ENCODE assay signal across 9 cellular contexts in genomic region chr1:224358288-224358687, GRCh38. TPM values are rescaled to one million over a fixed set of nuclear protein-coding genes. Genes with fewer than 3 reads are reported as not detected.
A peak's percentile ranks its signal among the peaks of the same experiment; 100 is the strongest.
DNase-seq lines count a peak whose midpoint lies in the region; FAIRE-seq and TF ChIP-seq lines count a peak whose summit lies in the region.
"Had no signal": no experiment of that assay in that cellular context is flagged by ENCODE, and none has a peak within 500 bp of the region (broad histone marks: within the 10 kb centered on the region; RNA-seq: fewer than 3 reads in every experiment).

No MANE protein-coding gene starts in this region.

- no peak for FAIRE-seq in endothelial cell of umbilical vein (lab: Jason Lieb, UNC)
- no peak for FAIRE-seq in frontal cortex (lab: Jason Lieb, UNC)
- FAIRE-seq: TTC549 had no signal

- H3K14ac ChIP-seq in trophoblast cell (ENCODE audit: low read length) = no peak overlapping the region

- WGBS in trophoblast cell (ENCODE audit: extremely low coverage, insufficient coverage, insufficient read length) = no CpG with 5 or more reads among the region's 4 CpGs
- 46% methylated on average over 4 of the region's 4 CpGs for WGBS in prostate gland

- no TSS peak for BruUV-seq in endothelial cell of umbilical vein (replicated peaks; lab: Mats Ljungman, UMichigan)

- H3K79me1 ChIP-seq in trophoblast cell (ENCODE audit: low read length) = peaks cover 6% of the 10 kb centered on the region

- no peaks in the 10 kb centered on the region for H4K20me1 ChIP-seq in DOHH2 (ENCODE audit: control insufficient read depth, insufficient read depth, low read depth, low read length)
- no peaks in the 10 kb centered on the region for H4K20me1 ChIP-seq in endothelial cell of umbilical vein (replicated peaks; ENCODE audit: control insufficient read depth, extremely low read depth, insufficient read depth, low read length)

- H2BK12ac ChIP-seq in trophoblast cell (ENCODE audit: low read length) = no peak overlapping the region

- POLR2A ChIA-PET in endothelial cell of umbilical vein (lab: Charles Lee) = no interaction called here

- no peak overlapping the region for H2AK5ac ChIP-seq in trophoblast cell (ENCODE audit: low read length)

- H3K27me3 ChIP-seq in DOHH2 (ENCODE audit: control insufficient read depth, low read length) (no peaks in the 10 kb centered on the region), endothelial cell of umbilical vein (ENCODE audit: control insufficient read depth in 2 of 2, insufficient read depth in 2 of 2, low read length in 2 of 2) (no peaks in the 10 kb centered on the region), trophoblast cell (ENCODE audit: insufficient read depth, low read length) (no peaks in the 10 kb centered on the region), prostate gland (replicated peaks; ENCODE audit: insufficient read depth) (no peaks in the 10 kb centered on the region)

- TF ChIP-seq CTCF in DOHH2 (IDR thresholded peaks at IDR 0.05; ENCODE audit: low read depth, low read length, poor library complexity, severe bottlenecking) (no peak), endothelial cell of umbilical vein (IDR thresholded peaks at IDR 0.05; ENCODE audit: extremely low read depth in 1 of 2, insufficient read depth in 1 of 2, low read depth in 1 of 2, low read length in 2 of 2) (no peak), prostate gland (IDR thresholded peaks at IDR 0.05) (no peak)

- no peaks in the 10 kb centered on the region for H3K9me2 ChIP-seq in DOHH2 (replicated peaks; ENCODE audit: control insufficient read depth, low read length)

- H3K23ac ChIP-seq in trophoblast cell (ENCODE audit: low read length) = no peak overlapping the region

- H2AFZ ChIP-seq in endothelial cell of umbilical vein (ENCODE audit: low read depth, low read length) (no peak overlapping the region), trophoblast cell (ENCODE audit: insufficient read depth, low read length, poor library complexity) (no peak overlapping the region)

- peaks cover 54% of the 10 kb centered on the region for H3K79me2 ChIP-seq in DOHH2 (ENCODE audit: control insufficient read depth, low read length)
- H3K79me2 ChIP-seq in endothelial cell of umbilical vein (ENCODE audit: control insufficient read depth, insufficient read depth, low read length) = peaks cover 59% of the 10 kb centered on the region
- peaks cover 7% of the 10 kb centered on the region for H3K79me2 ChIP-seq in trophoblast cell (ENCODE audit: control insufficient read depth, insufficient read depth, low read length, poor library complexity)

- no peaks in the 10 kb centered on the region for H3F3A ChIP-seq in DOHH2 (ENCODE audit: control insufficient read depth, insufficient read depth)

- no peak overlapping the region for H3K27ac ChIP-seq in DOHH2 (ENCODE audit: low read depth, low read length)
- no peak overlapping the region for H3K27ac ChIP-seq in endothelial cell of umbilical vein (ENCODE audit: insufficient read depth, low read depth, low read length)
- H3K27ac ChIP-seq in trophoblast cell (ENCODE audit: low read depth, low read length) = no peak overlapping the region
- H3K27ac ChIP-seq in prostate gland = no peak overlapping the region

- no peak overlapping the region for H4K12ac ChIP-seq in trophoblast cell (ENCODE audit: low read depth, low read length)

- H3K9me1 ChIP-seq in endothelial cell of umbilical vein (replicated peaks; ENCODE audit: control insufficient read depth, extremely low read depth, insufficient read depth, low read length) = no peaks in the 10 kb centered on the region

- peak overlapping the region; percentile 91 for H3K4me2 ChIP-seq in DOHH2 (ENCODE audit: low read length)
- H3K4me2 ChIP-seq in endothelial cell of umbilical vein (ENCODE audit: insufficient read depth, low read length) = peak overlapping the region; percentile 90
- H3K4me2 ChIP-seq in trophoblast cell (ENCODE audit: low read length) = peak overlapping the region; percentile 79

- H3K4me3 ChIP-seq in DOHH2 (ENCODE audit: low read length) = peak overlapping the region; percentile 77
- H3K4me3 ChIP-seq in endothelial cell of umbilical vein (replicated peaks in 1 of 3; ENCODE audit: insufficient read depth in 1 of 3, low read depth in 1 of 3, low read length in 3 of 3) = peak overlapping the region in 1 of 3 experiments; percentile 71
- H3K4me3 ChIP-seq in trophoblast cell (ENCODE audit: low read depth, low read length) = no peak overlapping the region
- H3K4me3 ChIP-seq in prostate gland = no peak overlapping the region

- H4K91ac ChIP-seq in trophoblast cell (ENCODE audit: low read depth, low read length) = no peak overlapping the region

- DNase-seq in OCI-M1 (lab: John Stamatoyannopoulos, UW) (peak; percentile 56), endothelial cell of umbilical vein (ENCODE audit: low read depth, low spot score) (no peak), trophoblast cell (no peak), frontal cortex (ENCODE audit: low spot score in 2 of 2) (no peak), activated gamma-delta T cell treated with Interleukin-2 at 50 U/mL for 16 hours (no peak), DMS153 treated with DMSO at 0.1 percent for 48 hours (lab: John Stamatoyannopoulos, UW; ENCODE audit: unreplicated experiment) (no peak), prostate gland (ENCODE audit: low spot score) (no peak)

- no peak overlapping the region for H2BK5ac ChIP-seq in trophoblast cell (ENCODE audit: low read depth, low read length, poor library complexity)

- H4K8ac ChIP-seq in trophoblast cell (ENCODE audit: low read depth, low read length) = no peak overlapping the region

- H3K36me3 ChIP-seq in DOHH2 (ENCODE audit: control insufficient read depth, low read length) = no peaks in the 10 kb centered on the region
- no peaks in the 10 kb centered on the region for H3K36me3 ChIP-seq in endothelial cell of umbilical vein (ENCODE audit: control insufficient read depth in 2 of 2, extremely low read depth in 1 of 2, insufficient read depth in 2 of 2, low read length in 2 of 2)
- H3K36me3 ChIP-seq in trophoblast cell (ENCODE audit: control insufficient read depth in 1 of 2, insufficient read depth in 2 of 2, low read length in 2 of 2) = peaks cover 0 to 5% of the 10 kb centered on the region in 2 experiments
- H3K36me3 ChIP-seq in prostate gland = no peaks in the 10 kb centered on the region

- intact Hi-C loops in endothelial cell of umbilical vein (cut with micrococcal nuclease) (loop anchor here (5.0 kb wide), 2 partner anchors 74 to 99 kb away; partner anchors contain the start of gene WDR26), prostate gland (cut with DNase I) (loop anchor here (10.0 kb wide), 1 partner anchor 97 kb away; no protein-coding TSS in a partner anchor)

- H3K4me1 ChIP-seq in DOHH2 (ENCODE audit: control insufficient read depth, low read length) = peaks cover 16% of the 10 kb centered on the region
- peaks cover 10% of the 10 kb centered on the region for H3K4me1 ChIP-seq in endothelial cell of umbilical vein (ENCODE audit: control insufficient read depth, extremely low read depth, insufficient read depth, low read length)
- no peaks in the 10 kb centered on the region for H3K4me1 ChIP-seq in trophoblast cell (ENCODE audit: control insufficient read depth in 1 of 2, insufficient read depth in 2 of 2, low read length in 2 of 2)
- no peaks in the 10 kb centered on the region for H3K4me1 ChIP-seq in prostate gland (replicated peaks)

- dilution Hi-C loops in endothelial cell of umbilical vein (cut with MboI; ENCODE audit: extremely low pct_ligation_motif_present, low sequenced_read_pairs) = no loop called here

- TF ChIP-seq POLR2A in endothelial cell of umbilical vein (IDR thresholded peaks at IDR 0.05; ENCODE audit: low read depth, low read length) (no peak), prostate gland (IDR thresholded peaks at IDR 0.05) (no peak)

- H3K9ac ChIP-seq in endothelial cell of umbilical vein (replicated peaks; ENCODE audit: extremely low read depth, insufficient read depth, low read length) (no peak overlapping the region), trophoblast cell (ENCODE audit: low read length) (no peak overlapping the region)

- H3K4ac ChIP-seq in trophoblast cell (ENCODE audit: low read depth, low read length) = peak overlapping the region; percentile 3

- H3K9me3 ChIP-seq in DOHH2 (ENCODE audit: control insufficient read depth, insufficient read depth, low read length) (no peaks in the 10 kb centered on the region), endothelial cell of umbilical vein (replicated peaks; ENCODE audit: control insufficient read depth, insufficient read depth, low read length) (no peaks in the 10 kb centered on the region), trophoblast cell (ENCODE audit: insufficient read depth, low read depth, low read length) (no peaks in the 10 kb centered on the region), prostate gland (no peaks in the 10 kb centered on the region)

- CTCF ChIA-PET in endothelial cell of umbilical vein (lab: Charles Lee) = interaction anchor here (1.6 to 2.0 kb wide), 2 partner anchors 25 to 242 kb away, joined by 5 to 10 read pairs; no protein-coding TSS in a partner anchor

- no peak overlapping the region for H3K18ac ChIP-seq in trophoblast cell (ENCODE audit: low read length)

- H2BK120ac ChIP-seq in trophoblast cell (ENCODE audit: insufficient read depth, low read length, poor library complexity) = no peak overlapping the region

RNA-seq across cellular contexts. Expression of gene CNIH4, which starts 1.6 kb away (rescaled TPM):
- total RNA-seq in endothelial cell of umbilical vein = 74.9 and 84.8 TPM in 2 replicates
- polyA plus RNA-seq in endothelial cell of umbilical vein = 106 and 118 TPM in 2 replicates
- polyA plus RNA-seq in endothelial cell of umbilical vein (2011; cell fraction: cytosol; rRNA removed) = 53.5 and 60.5 TPM in 2 replicates
- polyA plus RNA-seq in endothelial cell of umbilical vein (2011; cell fraction: nucleus; rRNA removed) = 26.8 and 32.4 TPM in 2 replicates
- 104 and 118 TPM in 2 replicates for polyA plus RNA-seq in endothelial cell of umbilical vein (2012)
- 84.4 and 106 TPM in 2 replicates for polyA minus RNA-seq in endothelial cell of umbilical vein
- 10.7 TPM for polyA minus RNA-seq in endothelial cell of umbilical vein (2011; cell fraction: cytosol; rRNA and poly(A)+ RNA removed)
- 15.3 and 16.5 TPM in 2 replicates for polyA minus RNA-seq in endothelial cell of umbilical vein (2011; cell fraction: nucleus; rRNA and poly(A)+ RNA removed)
- 108 TPM in 2 replicates for polyA plus RNA-seq in trophoblast cell (2013)
- 39.1 TPM for total RNA-seq in frontal cortex
- 10 to 100 TPM; 14.5 to 31.5 TPM for total RNA-seq in prostate gland

RNA-seq across cellular contexts. Expression of gene NVL, which starts 28.3 kb away (rescaled TPM):
- total RNA-seq in endothelial cell of umbilical vein (30.3 and 35.6 TPM in 2 replicates), frontal cortex (35.5 TPM), prostate gland (10 to 100 TPM; 23.9 to 29.7 TPM)
- 11.9 and 16.7 TPM in 2 replicates for polyA plus RNA-seq in endothelial cell of umbilical vein
- 19.3 and 21.0 TPM in 2 replicates for polyA plus RNA-seq in endothelial cell of umbilical vein (2011; cell fraction: cytosol; rRNA removed)
- 68.1 and 72.4 TPM in 2 replicates for polyA plus RNA-seq in endothelial cell of umbilical vein (2011; cell fraction: nucleus; rRNA removed)
- 15.2 and 18.9 TPM in 2 replicates for polyA plus RNA-seq in endothelial cell of umbilical vein (2012)
- 19.1 and 23.0 TPM in 2 replicates for polyA minus RNA-seq in endothelial cell of umbilical vein
- polyA minus RNA-seq in endothelial cell of umbilical vein (2011; cell fraction: cytosol; rRNA and poly(A)+ RNA removed) = 30.0 TPM
- polyA minus RNA-seq in endothelial cell of umbilical vein (2011; cell fraction: nucleus; rRNA and poly(A)+ RNA removed) = 31.5 and 43.9 TPM in 2 replicates
- polyA plus RNA-seq in trophoblast cell (2013) = 26.8 and 27.9 TPM in 2 replicates
